ENCODE assay signal across 12 cellular contexts in genomic region chr17:21167303-21167702, GRCh38. TPM values are rescaled to one million over a fixed set of nuclear protein-coding genes. Genes with fewer than 3 reads are reported as not detected.
DNase-seq lines count a peak whose midpoint lies in the region; ATAC-seq and TF ChIP-seq lines count a peak whose summit lies in the region.
"Had no signal": no experiment of that assay in that cellular context is flagged by ENCODE, and none has a peak within 500 bp of the region (broad histone marks: within the 10 kb centered on the region; RNA-seq: fewer than 3 reads in every experiment).

No MANE protein-coding gene starts in this region.

- no peaks in the 10 kb centered on the region for H3K36me3 ChIP-seq in rectal smooth muscle tissue (ENCODE audit: control insufficient read depth, insufficient read depth, low read length)

- H3K4me3 ChIP-seq in foreskin fibroblast (ENCODE audit: low read depth in 1 of 2, low read length in 2 of 2) (no peak overlapping the region), rectal smooth muscle tissue (ENCODE audit: low read length) (no peak overlapping the region)
- H3K4me3 ChIP-seq: A549 had no signal

- no peaks in the 10 kb centered on the region for H3K36me3 Mint-ChIP-seq in activated CD8-positive, alpha-beta memory T cell treated with anti-CD3 and anti-CD28 coated beads, Interleukin-2, amount 10 ng/mL, durations not matched to agents 7 days and 5 days

- no peak for DNase-seq in stimulated activated naive CD8-positive, alpha-beta T cell treated with anti-CD3 and anti-CD28 coated beads, Interleukin-15, Interleukin-2, amounts not matched to agents 100 U/mL and 50 U/mL, for 24 hours
- no peak for DNase-seq in stimulated activated naive CD8-positive, alpha-beta T cell treated with anti-CD3 and anti-CD28 coated beads, Interleukin-15, amount 100 ng/mL, for 72 hours
- peak; percentile 21 to 44 for DNase-seq in foreskin fibroblast
- no peak for DNase-seq in NCI-H446 (lab: John Stamatoyannopoulos, UW)
- no peak for DNase-seq in activated CD8-positive, alpha-beta memory T cell treated with anti-CD3 and anti-CD28 coated beads, Interleukin-2, amount 10 ng/mL, durations not matched to agents 7 days and 5 days
- DNase-seq: activated CD4-positive, alpha-beta T cell treated with anti-CD3 and anti-CD28 coated beads for 4 hours; KBM-7; NCI-H2029 treated with DMSO at 0.1 percent for 48 hours had no signal

- H3K4me1 ChIP-seq in rectal smooth muscle tissue (ENCODE audit: control insufficient read depth, insufficient read depth, low read length): peaks cover 26% of the 10 kb centered on the region

- H3K9ac ChIP-seq in rectal smooth muscle tissue (ENCODE audit: low read length): no peak overlapping the region

- H3K4me1 Mint-ChIP-seq in stimulated activated naive CD8-positive, alpha-beta T cell treated with anti-CD3 and anti-CD28 coated beads, Interleukin-15, amount 100 ng/mL, for 72 hours: peaks cover 35% of the 10 kb centered on the region
- H3K4me1 Mint-ChIP-seq in activated CD8-positive, alpha-beta memory T cell treated with anti-CD3 and anti-CD28 coated beads, Interleukin-2, amount 10 ng/mL, durations not matched to agents 7 days and 5 days: peaks cover 7% of the 10 kb centered on the region

- H3K4me3 Mint-ChIP-seq in stimulated activated naive CD8-positive, alpha-beta T cell treated with anti-CD3 and anti-CD28 coated beads, Interleukin-15, amount 100 ng/mL, for 72 hours: no peak overlapping the region
- H3K4me3 Mint-ChIP-seq in activated CD8-positive, alpha-beta memory T cell treated with anti-CD3 and anti-CD28 coated beads, Interleukin-2, amount 10 ng/mL, durations not matched to agents 7 days and 5 days: no peak overlapping the region

- no peak for TF ChIP-seq CTCF in foreskin fibroblast (IDR thresholded peaks at IDR 0.05; ENCODE audit: low read depth, low read length)

- CTCF ChIA-PET in activated CD8-positive, alpha-beta memory T cell treated with anti-CD3 and anti-CD28 coated beads, Interleukin-2, amount 10 ng/mL, durations not matched to agents 7 days and 5 days (lab: Charles Lee): no interaction called here

- no peaks in the 10 kb centered on the region for H3K9me3 Mint-ChIP-seq in stimulated activated naive CD8-positive, alpha-beta T cell treated with anti-CD3 and anti-CD28 coated beads, Interleukin-15, amount 100 ng/mL, for 72 hours
- no peaks in the 10 kb centered on the region for H3K9me3 Mint-ChIP-seq in activated CD8-positive, alpha-beta memory T cell treated with anti-CD3 and anti-CD28 coated beads, Interleukin-2, amount 10 ng/mL, durations not matched to agents 7 days and 5 days (ENCODE audit: low read depth)

- H3K27ac ChIP-seq in rectal smooth muscle tissue (ENCODE audit: low read depth, low read length): peak overlapping the region; percentile 86
- H3K27ac ChIP-seq: A549 had no signal

- peak overlapping the region in 1 of 2 donors; percentile 3 for H3K27ac Mint-ChIP-seq in stimulated activated naive CD8-positive, alpha-beta T cell treated with anti-CD3 and anti-CD28 coated beads, Interleukin-15, amount 100 ng/mL, for 72 hours
- no peak overlapping the region for H3K27ac Mint-ChIP-seq in activated CD8-positive, alpha-beta memory T cell treated with anti-CD3 and anti-CD28 coated beads, Interleukin-2, amount 10 ng/mL, durations not matched to agents 7 days and 5 days

- no peaks in the 10 kb centered on the region for H3K27me3 ChIP-seq in rectal smooth muscle tissue (ENCODE audit: control insufficient read depth, insufficient read depth, low read length)

- ATAC-seq in stimulated activated naive CD8-positive, alpha-beta T cell treated with anti-CD3 and anti-CD28 coated beads, Interleukin-15, Interleukin-2, amounts not matched to agents 100 U/mL and 50 U/mL, for 24 hours: peak; percentile 75
- ATAC-seq in stimulated activated naive CD8-positive, alpha-beta T cell treated with anti-CD3 and anti-CD28 coated beads, Interleukin-15, amount 100 ng/mL, for 72 hours: no peak
- ATAC-seq in esophagus mucosa (no peak), GM21526 (IDR thresholded peaks at IDR 0.05; ENCODE audit: low FRiP score, unreplicated experiment) (no peak)
- no peak for ATAC-seq in activated CD8-positive, alpha-beta memory T cell treated with anti-CD3 and anti-CD28 coated beads, Interleukin-2, amount 10 ng/mL, durations not matched to agents 7 days and 5 days

- H3K27me3 Mint-ChIP-seq in stimulated activated naive CD8-positive, alpha-beta T cell treated with anti-CD3 and anti-CD28 coated beads, Interleukin-15, amount 100 ng/mL, for 72 hours: no peaks in the 10 kb centered on the region
- no peaks in the 10 kb centered on the region for H3K27me3 Mint-ChIP-seq in activated CD8-positive, alpha-beta memory T cell treated with anti-CD3 and anti-CD28 coated beads, Interleukin-2, amount 10 ng/mL, durations not matched to agents 7 days and 5 days

RNA-seq across cellular contexts. Expression of gene DHRS7B, which starts 40.5 kb away (rescaled TPM):
- 7.5 TPM for total RNA-seq in esophagus mucosa
- 10 to 100 TPM; 18.8 to 19.0 TPM for total RNA-seq in activated CD8-positive, alpha-beta memory T cell treated with anti-CD3 and anti-CD28 coated beads, Interleukin-2, amount 10 ng/mL, durations not matched to agents 7 days and 5 days

RNA-seq across cellular contexts. Expression of gene TMEM11, which starts 46.7 kb away (rescaled TPM):
- total RNA-seq in esophagus mucosa: 21.1 TPM
- total RNA-seq in activated CD8-positive, alpha-beta memory T cell treated with anti-CD3 and anti-CD28 coated beads, Interleukin-2, amount 10 ng/mL, durations not matched to agents 7 days and 5 days: 10 to 100 TPM; 24.8 to 29.3 TPM

Comparison
In these comparisons a context has a peak if more than half of its experiments do, and no peak if none do; other contexts are left out.
1. DNase-seq: peak in foreskin fibroblast (2 of 2); none in stimulated activated naive CD8-positive, alpha-beta T cell treated with anti-CD3 and anti-CD28 coated beads, Interleukin-15, Interleukin-2, amounts not matched to agents 100 U/mL and 50 U/mL, for 24 hours (single experiment), stimulated activated naive CD8-positive, alpha-beta T cell treated with anti-CD3 and anti-CD28 coated beads, Interleukin-15, amount 100 ng/mL, for 72 hours (0 of 2), NCI-H446 (0 of 2) and activated CD8-positive, alpha-beta memory T cell treated with anti-CD3 and anti-CD28 coated beads, Interleukin-2, amount 10 ng/mL, durations not matched to agents 7 days and 5 days (single experiment).